28 cellular contexts compared by ENCODE assay signal in genomic region chr7:69130421-69130820, GRCh38.
"Had no signal": no experiment of that assay in that cellular context is flagged by ENCODE, and none has a peak within 500 bp of the region (broad histone marks: within the 10 kb centered on the region; RNA-seq: fewer than 3 reads in every experiment).

No MANE protein-coding gene starts in this region.

- H3K4me3 Mint-ChIP-seq: immature natural killer cell; mesothelial cell of epicardium; naive B cell; natural killer cell; stimulated activated memory B cell treated with anti-CD40 and anti-IgM and Interleukin-4, amounts not matched to agents 10 μg/mL and 1 μg/mL and 100 μg/mL, for 72 hours; stimulated activated naive CD8-positive, alpha-beta T cell treated with anti-CD3 and anti-CD28 coated beads, Interleukin-15, amount 100 ng/mL, for 72 hours; type B pancreatic cell had no signal

- H2AFZ ChIP-seq: parathyroid adenoma had no signal

- H3K27ac Mint-ChIP-seq: immature natural killer cell; mesothelial cell of epicardium; natural killer cell; stimulated activated memory B cell treated with anti-CD40 and anti-IgM and Interleukin-4, amounts not matched to agents 10 μg/mL and 1 μg/mL and 100 μg/mL, for 72 hours; stimulated activated naive CD8-positive, alpha-beta T cell treated with anti-CD3 and anti-CD28 coated beads, Interleukin-15, amount 100 ng/mL, for 72 hours; type B pancreatic cell had no signal

- DNase-seq: hippocampal formation; immature natural killer cell; kidney; left colon; left ventricle myocardium inferior; mesendoderm; naive B cell; natural killer cell; occipital lobe; psoas muscle; right lobe of liver; stimulated activated CD4-positive, alpha-beta T cell treated with anti-CD3 and anti-CD28 coated beads, Interleukin-1b, Interleukin-23, amount 100 ng/mL, for 48 hours; stimulated activated CD4-positive, alpha-beta T cell treated with anti-CD3 and anti-CD28 coated beads, Interleukin-2, amount 100 ng/mL, for 48 hours; stimulated activated CD4-positive, alpha-beta T cell treated with anti-CD3 and anti-CD28 coated beads, Interleukin-4, amount 100 ng/mL, for 4 hours; stimulated activated CD8-positive, alpha-beta memory T cell treated with anti-CD3 and anti-CD28 coated beads, Interleukin-4, amount 100 ng/mL, for 48 hours; stimulated activated naive CD4-positive, alpha-beta T cell treated with Interleukin-2 at 50 U/mL for 16 hours; stimulated activated naive CD8-positive, alpha-beta T cell treated with anti-CD3 and anti-CD28 coated beads, Interleukin-15, amount 100 ng/mL, for 72 hours; substantia nigra; uterus had no signal

- H3K9me3 ChIP-seq: left ventricle myocardium inferior, neutrophil, psoas muscle, right atrium auricular region, right lobe of liver, tibial nerve, uterus had no signal

- H3K4me2 ChIP-seq: smooth muscle cell had no signal

- ATAC-seq: left colon; natural killer cell; psoas muscle; right lobe of liver; stimulated activated memory B cell treated with anti-CD40 and anti-IgM and Interleukin-4, amounts not matched to agents 10 μg/mL and 1 μg/mL and 100 μg/mL, for 72 hours; stimulated activated naive CD8-positive, alpha-beta T cell treated with anti-CD3 and anti-CD28 coated beads, Interleukin-15, amount 100 ng/mL, for 72 hours had no signal

- H3K27ac ChIP-seq: left ventricle myocardium inferior, neutrophil, parathyroid adenoma, psoas muscle, right atrium auricular region, right lobe of liver, tibial nerve, uterus had no signal

- H3K9me3 Mint-ChIP-seq: naive B cell had no signal

- H3K27me3 ChIP-seq: neutrophil, right atrium auricular region, right lobe of liver, tibial nerve, uterus had no signal

- H3K4me1 ChIP-seq: left ventricle myocardium inferior, parathyroid adenoma, psoas muscle, right atrium auricular region, right lobe of liver, tibial nerve, uterus had no signal

- H3K36me3 Mint-ChIP-seq: immature natural killer cell; mesothelial cell of epicardium; natural killer cell; stimulated activated memory B cell treated with anti-CD40 and anti-IgM and Interleukin-4, amounts not matched to agents 10 μg/mL and 1 μg/mL and 100 μg/mL, for 72 hours; type B pancreatic cell had no signal

- H3K79me2 ChIP-seq: parathyroid adenoma had no signal

- H3K4me3 ChIP-seq: left ventricle myocardium inferior, lung, psoas muscle, right atrium auricular region, right lobe of liver, smooth muscle cell, tibial nerve, uterus had no signal

- H3K4me1 Mint-ChIP-seq: immature natural killer cell; natural killer cell; stimulated activated memory B cell treated with anti-CD40 and anti-IgM and Interleukin-4, amounts not matched to agents 10 μg/mL and 1 μg/mL and 100 μg/mL, for 72 hours; stimulated activated naive CD8-positive, alpha-beta T cell treated with anti-CD3 and anti-CD28 coated beads, Interleukin-15, amount 100 ng/mL, for 72 hours had no signal

- H3K9ac ChIP-seq: parathyroid adenoma had no signal

- H3K36me3 ChIP-seq: left ventricle myocardium inferior, neutrophil, right atrium auricular region, right lobe of liver, tibial nerve, uterus had no signal
